Comparison of ENCODE assay signal across 8 cellular contexts in genomic region chr19:3324405-3324856, GRCh38. TPM values are rescaled to one million over a fixed set of nuclear protein-coding genes. Genes with fewer than 3 reads are reported as not detected.
DNase-seq lines count a peak whose midpoint lies in the region; ATAC-seq and TF ChIP-seq lines count a peak whose summit lies in the region.

No MANE protein-coding gene starts in this region.

- no peak overlapping the region for H4K91ac ChIP-seq in mesenchymal stem cell (ENCODE audit: low read length)

- H3K4me3 Mint-ChIP-seq in WTC11, result no peak overlapping the region

- peak; percentile 67 for ATAC-seq in WTC11
- no peak for ATAC-seq in GM19452 (IDR thresholded peaks at IDR 0.05; ENCODE audit: unreplicated experiment)

- no peak overlapping the region for H3K23ac ChIP-seq in mesenchymal stem cell (ENCODE audit: low read length in 2 of 2)

- DNase-seq in AG04449 (ENCODE audit: low read depth, low spot score), result no peak
- DNase-seq in HFF-Myc (ENCODE audit: extremely low read depth, low read depth), result no peak
- peak; percentile 85 for DNase-seq in WTC11 (ENCODE audit: low spot score)
- no peak for DNase-seq in breast epithelium (ENCODE audit: low spot score in 2 of 2)
- peak; percentile 44 for DNase-seq in mesenchymal stem cell
- DNase-seq in stimulated activated CD8-positive, alpha-beta memory T cell treated with anti-CD3 and anti-CD28 coated beads, Interleukin-7, amount 100 ng/mL, for 4 hours (ENCODE audit: low read depth in 2 of 2), result peak; percentile 34 to 52
- DNase-seq in cerebellar nuclear complex (lab: John Stamatoyannopoulos, UW), result no peak

- no peaks in the 10 kb centered on the region for H3K36me3 Mint-ChIP-seq in WTC11

- no peaks in the 10 kb centered on the region for H3K79me1 ChIP-seq in mesenchymal stem cell (replicated peaks; ENCODE audit: low read length, poor library complexity, severe bottlenecking)

- H3K27ac ChIP-seq in breast epithelium (no peak overlapping the region), mesenchymal stem cell (ENCODE audit: low read length, poor library complexity, severe bottlenecking) (no peak overlapping the region)

- H2AFZ ChIP-seq in mesenchymal stem cell (ENCODE audit: low read depth, low read length), result no peak overlapping the region

- H2AK5ac ChIP-seq in mesenchymal stem cell (ENCODE audit: low read length, severe bottlenecking), result no peak overlapping the region

- H3K9ac ChIP-seq in mesenchymal stem cell (ENCODE audit: low read length), result no peak overlapping the region

- no peak overlapping the region for H3K27ac Mint-ChIP-seq in WTC11

- POLR2A ChIA-PET in AG04449 (lab: Yijun Ruan, JAX) (no interaction called here), WTC11 (lab: Charles Lee) (no interaction called here)

- TF ChIP-seq POLR2A in breast epithelium (IDR thresholded peaks at IDR 0.05), result no peak

- CTCF ChIA-PET in AG04449 (lab: Yijun Ruan, JAX), result interaction anchor here (1.3 to 6.7 kb wide), 7 partner anchors 11 to 163 kb away, joined by 5 to 117 read pairs (median 22); partner anchors contain the start of gene SMIM44
- CTCF ChIA-PET in WTC11 (lab: Charles Lee), result interaction anchor here (1.4 to 6.7 kb wide), 2 partner anchors 155 to 161 kb away, joined by 4 to 32 read pairs; no protein-coding TSS in a partner anchor

- H2BK5ac ChIP-seq in mesenchymal stem cell (ENCODE audit: low read depth, low read length, poor library complexity, severe bottlenecking), result no peak overlapping the region

- intact Hi-C loops in breast epithelium (cut with DNase I; ENCODE audit: low total_unique reads), result loop anchor here (5.0 to 10.0 kb wide), 2 partner anchors 140 to 882 kb away; no protein-coding TSS in a partner anchor

- H3K9me3 Mint-ChIP-seq in WTC11, result no peaks in the 10 kb centered on the region; the same call in 1 of the 2 replicates

- 54% methylated on average over 5 of the region's 5 CpGs for WGBS in mesenchymal stem cell

- no peaks in the 10 kb centered on the region for H3K9me3 ChIP-seq in breast epithelium
- H3K9me3 ChIP-seq in mesenchymal stem cell (ENCODE audit: control insufficient read depth, low read length), result no peaks in the 10 kb centered on the region

- H2BK120ac ChIP-seq in mesenchymal stem cell (ENCODE audit: low read depth, low read length), result no peak overlapping the region

- no peak overlapping the region for H3K14ac ChIP-seq in mesenchymal stem cell (ENCODE audit: low read length in 2 of 2)

- H3K4me2 ChIP-seq in mesenchymal stem cell (ENCODE audit: low read length, poor library complexity, severe bottlenecking), result no peak overlapping the region

- no peaks in the 10 kb centered on the region for H3K4me1 Mint-ChIP-seq in WTC11

- no peak overlapping the region for H2BK12ac ChIP-seq in mesenchymal stem cell (ENCODE audit: low read length in 2 of 2)

- H3K27me3 Mint-ChIP-seq in WTC11 (ENCODE audit: low read depth), result peaks cover 7% of the 10 kb centered on the region; the same call in 1 of the 2 replicates

- peak; percentile 78 for TF ChIP-seq CTCF in AG04449 (IDR thresholded peaks at IDR 0.05; ENCODE audit: insufficient read depth, low read length, missing control alignments)
- TF ChIP-seq CTCF in HFF-Myc (IDR thresholded peaks at IDR 0.05; ENCODE audit: low read depth, low read length, missing control alignments), result peak; percentile 86
- peak; percentile 75 for TF ChIP-seq CTCF in WTC11 (IDR thresholded peaks at IDR 0.05)
- TF ChIP-seq CTCF in breast epithelium (IDR thresholded peaks at IDR 0.05), result peak in 2 of 3 donors; percentile 58 to 77

- H3K18ac ChIP-seq in mesenchymal stem cell (ENCODE audit: low read depth in 1 of 2, low read length in 2 of 2), result no peak overlapping the region

- H3K27me3 ChIP-seq in breast epithelium, result peaks cover 4 to 21% of the 10 kb centered on the region in 2 donors
- peaks cover 16 to 33% of the 10 kb centered on the region in 2 experiments for H3K27me3 ChIP-seq in mesenchymal stem cell (ENCODE audit: control insufficient read depth in 1 of 2, insufficient read depth in 1 of 2, low read length in 2 of 2)

- no peak overlapping the region for H4K8ac ChIP-seq in mesenchymal stem cell (ENCODE audit: low read length)

- H3K4me1 ChIP-seq in breast epithelium, result no peaks in the 10 kb centered on the region
- H3K4me1 ChIP-seq in mesenchymal stem cell (ENCODE audit: control insufficient read depth, insufficient read depth, low read depth, low read length), result no peaks in the 10 kb centered on the region

- no peak overlapping the region for H2BK15ac ChIP-seq in mesenchymal stem cell (ENCODE audit: low read depth, poor library complexity, severe bottlenecking)

- no peak overlapping the region for H3K4me3 ChIP-seq in AG04449 (ENCODE audit: low read depth, low read length)
- H3K4me3 ChIP-seq in HFF-Myc (replicated peaks; ENCODE audit: low read depth, low read length), result no peak overlapping the region
- no peak overlapping the region for H3K4me3 ChIP-seq in breast epithelium
- H3K4me3 ChIP-seq in mesenchymal stem cell (ENCODE audit: insufficient read depth in 1 of 2, low read depth in 1 of 2, low read length in 2 of 2), result no peak overlapping the region

- H3K36me3 ChIP-seq in breast epithelium (no peaks in the 10 kb centered on the region), mesenchymal stem cell (ENCODE audit: control insufficient read depth in 1 of 2, insufficient read depth in 2 of 2, low read depth in 1 of 2, low read length in 2 of 2) (no peaks in the 10 kb centered on the region)

- no peak overlapping the region for H3K4ac ChIP-seq in mesenchymal stem cell (ENCODE audit: low read depth in 1 of 2, low read length in 2 of 2)

TF ChIP-seq in WTC11, 78 proteins besides CTCF, POLR2A, EP300 and RAD21:
- no peak for TF ChIP-seq IRF2 (CRISPR knock-in tag; IDR thresholded peaks at IDR 0.05; ENCODE audit: borderline replicate concordance, low read depth)
- no peak for TF ChIP-seq KAT7 (CRISPR knock-in tag; IDR thresholded peaks at IDR 0.05; ENCODE audit: borderline replicate concordance)
- 0 out of 2 replicates have a peak, but pooled peaks have one; percentile 42 for TF ChIP-seq EMX1 (CRISPR knock-in tag; IDR thresholded peaks at IDR 0.05)
- TF ChIP-seq GTF2I (CRISPR knock-in tag; conservative IDR thresholded peaks at IDR 0.05), result peak; percentile 97
- TF ChIP-seq NFE2L1 (CRISPR knock-in tag; IDR thresholded peaks at IDR 0.05), result 0 out of 2 replicates have a peak, but pooled peaks have one; percentile 14
- TF ChIP-seq ERG (CRISPR knock-in tag; IDR thresholded peaks at IDR 0.05), result 0 out of 2 replicates have a peak, but pooled peaks have one; percentile 34
- no peak for TF ChIP-seq E2F5 (CRISPR knock-in tag; IDR thresholded peaks at IDR 0.05)
- TF ChIP-seq TEAD4 (CRISPR knock-in tag; IDR thresholded peaks at IDR 0.05), result no peak

RNA-seq across cellular contexts. Expression of gene NFIC, which starts 42.0 kb away (rescaled TPM):
- total RNA-seq in WTC11 (2021) (3.5 to 4.4 TPM (median 4.0 TPM) in 3 replicates), breast epithelium (10 to 100 TPM; 48.9 to 97.8 (median 73.1) TPM)
- 101 TPM for polyA plus RNA-seq in mesenchymal stem cell (2013, experiment 1 of 2)
- polyA plus RNA-seq in mesenchymal stem cell (2013, experiment 2 of 2), result 98.4 TPM

Comparison
In these comparisons a context has a peak if more than half of its experiments do, and no peak if none do; other contexts are left out.
1. DNase-seq: peak in WTC11 (single experiment), mesenchymal stem cell (single experiment) and stimulated activated CD8-positive, alpha-beta memory T cell treated with anti-CD3 and anti-CD28 coated beads, Interleukin-7, amount 100 ng/mL, for 4 hours (2 of 2); none in AG04449 (single experiment), HFF-Myc (single experiment), breast epithelium (0 of 2) and cerebellar nuclear complex (0 of 2).
2. Peak in every context shown above with its lines, with median percentiles within 50 percentile points of each other: CTCF ChIP-seq.